19 cellular contexts compared by ENCODE assay signal in the genomic region with DNA sequence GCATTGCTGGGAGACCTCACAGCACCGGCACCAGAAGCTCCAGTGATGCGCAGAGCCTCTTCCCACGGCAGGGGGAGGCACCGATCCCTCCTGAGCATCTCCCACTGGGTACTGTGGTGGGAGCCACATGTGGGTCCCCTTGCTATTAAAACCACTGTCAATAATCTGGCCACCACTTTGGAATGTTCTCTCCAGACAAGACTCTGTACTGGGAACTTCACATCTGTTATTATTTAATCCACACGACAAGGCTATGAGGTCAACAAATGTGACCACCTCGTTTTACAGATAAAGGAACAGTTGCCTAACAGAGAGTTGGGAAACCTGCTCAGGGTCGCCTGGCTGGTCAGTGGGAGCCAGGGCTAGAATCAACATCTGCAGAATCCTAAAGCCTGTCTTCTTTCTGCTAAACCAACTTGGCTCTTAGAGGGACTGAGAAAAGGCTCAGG.
DNase-seq lines count a peak whose midpoint lies in the region; ATAC-seq, FAIRE-seq and TF ChIP-seq lines count a peak whose summit lies in the region.
"Had no signal": no experiment of that assay in that cellular context is flagged by ENCODE, and none has a peak within 500 bp of the region (broad histone marks: within the 10 kb centered on the region; RNA-seq: fewer than 3 reads in every experiment).

No MANE protein-coding gene starts in this region.

- H3K9me3 ChIP-seq in IMR-90 (ENCODE audit: control insufficient read depth, insufficient read depth, low read length) (no peaks in the 10 kb centered on the region), body of pancreas (no peaks in the 10 kb centered on the region), HepG2 (ENCODE audit: low read length) (no peaks in the 10 kb centered on the region), ascending aorta (no peaks in the 10 kb centered on the region)
- H3K9me3 ChIP-seq: BLaER1 treated with 17β-estradiol and CSF1 and Interleukin-3, amounts not matched to agents 10 nM and 100 nM; gastroesophageal sphincter; psoas muscle; tibial nerve had no signal

- 89% methylated on average over 4 of the region's 7 CpGs; no CpG with 5 or more reads in 1 of the 2 experiments for WGBS in IMR-90 (ENCODE audit: extremely low coverage in 2 of 2, insufficient read length in 1 of 2), 2 experiments
- WGBS in body of pancreas, 2 donors: 25 to 34% methylated on average over 7 of the region's 7 CpGs
- WGBS in HepG2 (ENCODE audit: low lambda C conversion rate): 17% methylated on average over 7 of the region's 7 CpGs

- peak overlapping the region; percentile 14; the same call in 1 of the 2 replicates for H3K14ac ChIP-seq in IMR-90 (replicated peaks; ENCODE audit: low read depth, low read length)

- no TSS peak for BruUV-seq in IMR-90 (replicated peaks; lab: Mats Ljungman, UMichigan)
- no TSS peak for BruUV-seq in HepG2 (replicated peaks; lab: Mats Ljungman, UMichigan)

- H4K20me1 ChIP-seq in IMR-90 (ENCODE audit: insufficient read depth, low read length): no peaks in the 10 kb centered on the region
- no peaks in the 10 kb centered on the region for H4K20me1 ChIP-seq in HepG2 (ENCODE audit: insufficient read depth, low read length)

- peak overlapping the region; percentile 26; the same call in 1 of the 2 replicates for H2BK120ac ChIP-seq in IMR-90 (ENCODE audit: low read depth, low read length)

- no peaks in the 10 kb centered on the region; the same call in 1 of the 2 replicates for H3K27me3 ChIP-seq in IMR-90 (ENCODE audit: control insufficient read depth, insufficient read depth, low read length)
- H3K27me3 ChIP-seq in body of pancreas: no peaks in the 10 kb centered on the region
- H3K27me3 ChIP-seq in HepG2 (ENCODE audit: control insufficient read depth in 1 of 2, insufficient read depth in 2 of 2, low read length in 2 of 2): no peaks in the 10 kb centered on the region
- no peaks in the 10 kb centered on the region for H3K27me3 ChIP-seq in ascending aorta
- H3K27me3 ChIP-seq: tibial nerve had no signal

- H3K79me2 ChIP-seq in HepG2 (ENCODE audit: insufficient read depth, low read length): no peaks in the 10 kb centered on the region

- TF ChIP-seq CTCF in AG09309 (IDR thresholded peaks at IDR 0.05; ENCODE audit: control insufficient read depth, insufficient read depth, low read depth, low read length, missing control alignments): peak; percentile 32
- TF ChIP-seq CTCF in IMR-90 (conservative IDR thresholded peaks at IDR 0.05; ENCODE audit: low read depth, low read length): 0 out of 2 replicates have a peak, but pooled peaks have one; percentile 12
- TF ChIP-seq CTCF in body of pancreas (IDR thresholded peaks at IDR 0.05): peak in 2 of 7 experiments; percentile 2 to 19
- peak; percentile 79 for TF ChIP-seq CTCF in HepG2 (CRISPR knock-in tag; IDR thresholded peaks at IDR 0.05)
- no peak for TF ChIP-seq CTCF in ascending aorta (IDR thresholded peaks at IDR 0.05)

- dilution Hi-C loops in IMR-90 (cut with HindIII; ENCODE audit: low sequenced_read_pairs, unreplicated experiment): no loop called here

- CTCF ChIA-PET in IMR-90 (lab: Yijun Ruan, JAX) (interaction anchor here (0.6 kb wide), 1 partner anchor 37 kb away, joined by 6 read pairs; no protein-coding TSS in a partner anchor), HepG2 (lab: Yijun Ruan, JAX; ENCODE audit: low intra/inter-chr PET ratio, low total read pairs) (interaction anchor here (1.9 kb wide), 1 partner anchor 73 kb away, joined by 19 read pairs; a partner anchor contains a TSS)

- H3K9ac ChIP-seq in IMR-90 (ENCODE audit: low read depth, low read length): no peak overlapping the region
- H3K9ac ChIP-seq in HepG2 (ENCODE audit: insufficient read depth, low read depth, low read length): no peak overlapping the region
- H3K9ac ChIP-seq: BLaER1 treated with 17β-estradiol and CSF1 and Interleukin-3, amounts not matched to agents 10 nM and 100 nM had no signal

- peak; percentile 40 for ATAC-seq in IMR-90 (ENCODE audit: low read depth)
- peak; percentile 70 for ATAC-seq in body of pancreas
- ATAC-seq in HepG2: peak; percentile 52
- ATAC-seq in GM18867 (IDR thresholded peaks at IDR 0.05; ENCODE audit: unreplicated experiment): no peak
- ATAC-seq: activated T-cell treated with anti-CD3 and anti-CD28 coated beads, Interleukin-2, amount 50 U/mL, for 4 hours; gastroesophageal sphincter; GM12878; psoas muscle had no signal

- TF ChIP-seq EP300 in HepG2 (IDR thresholded peaks at IDR 0.05; ENCODE audit: low read depth in 2 of 2, low read length in 2 of 2): peak in 1 of 2 experiments; percentile 45; a peak in 1 of 4 replicates
- TF ChIP-seq EP300 in HepG2 (CRISPR knock-in tag; IDR thresholded peaks at IDR 0.05; ENCODE audit: borderline replicate concordance): no peak

- H3K4me2 ChIP-seq in IMR-90 (ENCODE audit: low read depth, low read length) (no peak overlapping the region), HepG2 (ENCODE audit: low read depth, low read length) (peak overlapping the region; percentile 49)

- H3K27ac ChIP-seq in IMR-90 (ENCODE audit: insufficient read depth, low read length): no peak overlapping the region
- peak overlapping the region; percentile 91 to 98 (median 95) for H3K27ac ChIP-seq in body of pancreas
- peak overlapping the region; percentile 43 for H3K27ac ChIP-seq in HepG2 (ENCODE audit: extremely low read length, insufficient read depth, low read length)
- no peak overlapping the region for H3K27ac ChIP-seq in ascending aorta
- H3K27ac ChIP-seq: BLaER1 treated with 17β-estradiol and CSF1 and Interleukin-3, amounts not matched to agents 10 nM and 100 nM; gastroesophageal sphincter; psoas muscle; RWPE1 had no signal

- H3K9me1 ChIP-seq in IMR-90 (ENCODE audit: insufficient read depth, low read length): peaks cover 15% of the 10 kb centered on the region; the same call in 1 of the 2 replicates

- intact Hi-C loops in IMR-90 (cut with micrococcal nuclease): no loop called here
- intact Hi-C loops in body of pancreas (cut with DNase I): no loop called here
- intact Hi-C loops in HepG2 (cut with micrococcal nuclease; ENCODE audit: unreplicated experiment): loop anchor here (2.0 kb wide), 1 partner anchor 27 kb away; no protein-coding TSS in a partner anchor
- intact Hi-C loops in ascending aorta (cut with DNase I): loop anchor here (10.0 kb wide), 1 partner anchor 277 kb away; no protein-coding TSS in a partner anchor

- peak; percentile 85 for FAIRE-seq in HepG2 (lab: Jason Lieb, UNC)
- FAIRE-seq in GM19239 (lab: Jason Lieb, UNC): no peak
- FAIRE-seq: GM12878 had no signal

- no peak overlapping the region for H3K23ac ChIP-seq in IMR-90 (ENCODE audit: low read depth, low read length)

- no peak overlapping the region for H4K5ac ChIP-seq in IMR-90 (ENCODE audit: low read depth, low read length)

- H2AK5ac ChIP-seq in IMR-90 (ENCODE audit: low read depth, low read length): no peak overlapping the region

- TF ChIP-seq POLR2A in IMR-90 (IDR thresholded peaks at IDR 0.05; ENCODE audit: low read depth, low read length) (no peak), body of pancreas (IDR thresholded peaks at IDR 0.05) (peak in 2 of 3 donors; percentile 51 to 63), HepG2 (IDR thresholded peaks at IDR 0.05; ENCODE audit: insufficient read depth in 1 of 2, low read depth in 2 of 2, low read length in 2 of 2) (no peak)

- H3K18ac ChIP-seq in IMR-90 (ENCODE audit: low read depth, low read length): peak overlapping the region; percentile 43; the same call in 1 of the 2 replicates

- peak overlapping the region; percentile 38 for H2AK9ac ChIP-seq in IMR-90 (replicated peaks; ENCODE audit: low read depth, low read length, poor library complexity)

- no peak overlapping the region for H3K56ac ChIP-seq in IMR-90 (ENCODE audit: extremely low read depth, insufficient read depth, low read length)

- DNase-seq in AG09309 (ENCODE audit: low read depth) (no peak), IMR-90 (peak; percentile 57), body of pancreas (peak; percentile 83 to 93 (median 88)), HepG2 (ENCODE audit: low spot score) (peak; percentile 79), NCI-H1092 treated with DMSO at 0.1 percent for 48 hours (lab: John Stamatoyannopoulos, UW) (no peak), ascending aorta (ENCODE audit: low spot score in 2 of 2) (no peak), GM19239 (ENCODE audit: insufficient read length, low spot score) (no peak)
- DNase-seq: activated CD4-positive, alpha-beta T cell treated with anti-CD3 and anti-CD28 coated beads, Interleukin-2, amount 10 ng/mL, durations not matched to agents 7 days and 5 days; activated T-cell treated with anti-CD3 and anti-CD28 coated beads, Interleukin-2, amount 50 U/mL, for 4 hours; DMS79 treated with DMSO at 0.1 percent for 48 hours; NCI-H146; NCI-H69; psoas muscle had no signal

- H4K91ac ChIP-seq in IMR-90 (ENCODE audit: insufficient read depth, low read depth, low read length): no peak overlapping the region

- peak overlapping the region; percentile 7 for H2BK5ac ChIP-seq in IMR-90 (ENCODE audit: low read depth, low read length, poor library complexity, severe bottlenecking)

- no peak overlapping the region for H2AFZ ChIP-seq in IMR-90 (replicated peaks; ENCODE audit: low read length, poor library complexity)
- no peak overlapping the region for H2AFZ ChIP-seq in HepG2 (ENCODE audit: low read length)

- H4K8ac ChIP-seq in IMR-90 (ENCODE audit: low read depth in 2 of 2, low read length in 2 of 2): no peak overlapping the region; a peak in 1 of 4 replicates

- H3K36me3 ChIP-seq in IMR-90 (ENCODE audit: control insufficient read depth, insufficient read depth, low read length): no peaks in the 10 kb centered on the region
- H3K36me3 ChIP-seq in body of pancreas (replicated peaks in 1 of 2; ENCODE audit: insufficient read depth in 1 of 2, low read depth in 2 of 2): peaks cover 0 to 3% of the 10 kb centered on the region in 2 donors
- H3K36me3 ChIP-seq in HepG2 (replicated peaks in 1 of 2; ENCODE audit: control insufficient read depth in 1 of 2, insufficient read depth in 2 of 2, low read length in 2 of 2): 0 out of 5 replicates have a peak, but pooled peaks cover 0 to 2% of the 10 kb centered on the region in 2 experiments
- no peaks in the 10 kb centered on the region for H3K36me3 ChIP-seq in ascending aorta
- H3K36me3 ChIP-seq: BLaER1 treated with 17β-estradiol and CSF1 and Interleukin-3, amounts not matched to agents 10 nM and 100 nM; gastroesophageal sphincter had no signal

- H3K4me1 ChIP-seq in IMR-90 (ENCODE audit: control insufficient read depth, insufficient read depth, low read length) (peaks cover 15% of the 10 kb centered on the region), body of pancreas (peaks cover 84% of the 10 kb centered on the region), HepG2 (ENCODE audit: insufficient read depth, low read length) (peaks cover 54% of the 10 kb centered on the region), ascending aorta (peaks cover 0 to 3% of the 10 kb centered on the region in 2 donors)
- H3K4me1 ChIP-seq: gastroesophageal sphincter had no signal

- H3K4ac ChIP-seq in IMR-90 (ENCODE audit: low read depth, low read length): no peak overlapping the region

- no peak for TF ChIP-seq RAD21 in IMR-90 (IDR thresholded peaks at IDR 0.05; ENCODE audit: low read length)
- TF ChIP-seq RAD21 in HepG2 (CRISPR knock-in tag; IDR thresholded peaks at IDR 0.05): peak; percentile 69; the same call in 1 of the 2 replicates

- in situ Hi-C loops in IMR-90 (cut with MboI; ENCODE audit: low sequenced_read_pairs) (loop anchor here (5.0 kb wide), 1 partner anchor 69 kb away; no protein-coding TSS in a partner anchor), HepG2 (cut with HindIII; ENCODE audit: extremely low pct_ligation_motif_present, low pct_unique_long_range_greater_than_20kb) (loop anchor here (5.0 kb wide), 1 partner anchor 69 kb away; no protein-coding TSS in a partner anchor)

- POLR2A ChIA-PET in IMR-90 (lab: Charles Lee; ENCODE audit: unreplicated experiment): interaction anchor here (0.5 kb wide), 1 partner anchor 59 kb away, joined by 6 read pairs; no protein-coding TSS in a partner anchor
- POLR2A ChIA-PET in HepG2 (lab: Yijun Ruan, JAX): no interaction called here

- no peak overlapping the region for H2BK15ac ChIP-seq in IMR-90 (ENCODE audit: low read depth, low read length)

- H3K4me3 ChIP-seq in AG09309 (ENCODE audit: control insufficient read depth, low read depth, low read length): no peak overlapping the region
- no peak overlapping the region for H3K4me3 ChIP-seq in IMR-90 (ENCODE audit: insufficient read depth, low read depth, low read length)
- H3K4me3 ChIP-seq in body of pancreas: no peak overlapping the region
- H3K4me3 ChIP-seq in HepG2 (replicated peaks in 1 of 3; ENCODE audit: insufficient read depth in 1 of 3, low read depth in 2 of 3, low read length in 3 of 3): no peak overlapping the region
- no peak overlapping the region for H3K4me3 ChIP-seq in ascending aorta
- H3K4me3 ChIP-seq: BLaER1 treated with 17β-estradiol and CSF1 and Interleukin-3, amounts not matched to agents 10 nM and 100 nM; gastroesophageal sphincter; GM12878; psoas muscle; tibial nerve had no signal

- H3K79me1 ChIP-seq in IMR-90 (ENCODE audit: low read depth in 1 of 2, low read length in 2 of 2): no peaks in the 10 kb centered on the region

- H2BK20ac ChIP-seq in IMR-90 (ENCODE audit: low read depth, low read length): peak overlapping the region; percentile 26; the same call in 1 of the 2 replicates

Comparison
In these comparisons a context has a peak if more than half of its experiments do, and no peak if none do; other contexts are left out.
1. DNase-seq: peak in IMR-90 (single experiment), body of pancreas (4 of 4) and HepG2 (single experiment); none in AG09309 (single experiment), NCI-H1092 treated with DMSO at 0.1 percent for 48 hours (single experiment), ascending aorta (0 of 2) and GM19239 (single experiment).
2. CTCF ChIP-seq: peak in AG09309 (single experiment), IMR-90 (single experiment) and HepG2 (single experiment); none in ascending aorta (0 of 3).
3. H3K27ac ChIP-seq: peak in body of pancreas (4 of 4) and HepG2 (single experiment); none in IMR-90 (single experiment) and ascending aorta (0 of 2).
4. POLR2A ChIP-seq: peak in body of pancreas (2 of 3); none in IMR-90 (single experiment) and HepG2 (0 of 2).
5. intact Hi-C loops: an anchor here in HepG2 (2.0 kb wide) and ascending aorta (10.0 kb wide); none called in IMR-90 and body of pancreas.